16 cellular contexts compared by ENCODE assay signal in the genomic region with DNA sequence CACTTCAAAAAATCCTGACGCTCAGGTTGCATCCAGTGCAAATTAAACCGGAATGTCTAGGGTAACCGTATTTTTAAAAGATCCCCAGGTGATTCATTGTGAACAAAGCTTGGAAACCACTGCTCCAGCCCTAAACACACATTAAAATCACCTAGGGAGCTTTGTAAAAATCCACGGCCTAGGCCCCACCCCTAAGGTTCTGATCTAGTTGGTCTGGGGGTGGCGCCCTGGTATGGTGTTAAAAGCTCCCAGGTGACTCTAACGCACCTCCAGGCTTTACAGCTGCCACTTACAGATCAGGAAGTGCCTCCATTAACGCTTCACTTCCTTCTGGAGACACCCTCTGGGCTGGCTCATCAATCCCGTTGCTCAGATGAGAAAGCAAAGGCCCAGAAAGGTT.
DNase-seq lines count a peak whose midpoint lies in the region; ATAC-seq and TF ChIP-seq lines count a peak whose summit lies in the region.
"Had no signal": no experiment of that assay in that cellular context is flagged by ENCODE, and none has a peak within 500 bp of the region (broad histone marks: within the 10 kb centered on the region; RNA-seq: fewer than 3 reads in every experiment).

No MANE protein-coding gene starts in this region.

- DNase-seq in DMS153 (lab: John Stamatoyannopoulos, UW) (peak; percentile 91), NCI-H146 treated with DMSO at 0.1 percent for 48 hours (lab: John Stamatoyannopoulos, UW; ENCODE audit: unreplicated experiment) (peak; percentile 63), NCI-H69 (lab: John Stamatoyannopoulos, UW) (peak; percentile 97), foreskin keratinocyte (peak in 1 of 2 donors; percentile 49), putamen (ENCODE audit: low spot score) (no peak), CD14-positive monocyte (ENCODE audit: low spot score) (no peak), Karpas-422 (no peak), glomerular visceral epithelial cell (ENCODE audit: extremely low spot score) (no peak)
- DNase-seq: adrenal gland; central memory CD4-positive, alpha-beta T cell; mammary epithelial cell; NCI-H1092; stimulated activated CD4-positive, alpha-beta T cell treated with anti-CD3 and anti-CD28 coated beads, Interleukin-15, amount 100 ng/mL, for 24 hours; stomach had no signal

- H3K27ac ChIP-seq in foreskin keratinocyte, result no peak overlapping the region
- no peak overlapping the region for H3K27ac ChIP-seq in Karpas-422 (ENCODE audit: low read length)
- H3K27ac ChIP-seq: adrenal gland, stomach had no signal

- ATAC-seq in foreskin keratinocyte, result peak; percentile 19
- ATAC-seq: SK-N-SH treated with all-trans-retinoic acid at 6 μM for 48 hours had no signal

- peaks cover 0 to 10% (median 6%) of the 10 kb centered on the region in 7 donors for H3K9me3 Mint-ChIP-seq in CD14-positive monocyte

- no peaks in the 10 kb centered on the region for H3K36me3 ChIP-seq in Karpas-422 (ENCODE audit: insufficient read depth, low read length)
- H3K36me3 ChIP-seq: adrenal gland, stomach had no signal

- no peak overlapping the region for H2AFZ ChIP-seq in Karpas-422 (ENCODE audit: low read length)

- TF ChIP-seq CTCF in foreskin keratinocyte (conservative IDR thresholded peaks at IDR 0.05) (peak; percentile 20), CD14-positive monocyte (IDR thresholded peaks at IDR 0.05) (no peak)

- H3K4me2 ChIP-seq in Karpas-422 (ENCODE audit: low read depth, low read length, poor library complexity, severe bottlenecking), result no peak overlapping the region

- intact Hi-C loops in CD14-positive monocyte (cut with micrococcal nuclease), result no loop called here

- H3K27me3 Mint-ChIP-seq in CD14-positive monocyte (ENCODE audit: low read depth in 3 of 3), result peaks cover 7 to 14% (median 12%) of the 10 kb centered on the region in 3 donors
- H3K27me3 Mint-ChIP-seq: IgD-negative memory B cell had no signal

- H3K27ac Mint-ChIP-seq in CD14-positive monocyte, result no peak overlapping the region
- H3K27ac Mint-ChIP-seq: IgD-negative memory B cell had no signal

- H3K27me3 ChIP-seq in foreskin keratinocyte (peaks cover 13% of the 10 kb centered on the region), Karpas-422 (ENCODE audit: low read length) (no peaks in the 10 kb centered on the region)

- H4K20me1 ChIP-seq in Karpas-422 (ENCODE audit: insufficient read depth, low read depth, low read length), result no peaks in the 10 kb centered on the region

- H3K4me3 ChIP-seq in Karpas-422 (ENCODE audit: low read length), result no peak overlapping the region
- H3K4me3 ChIP-seq: adrenal gland, stomach had no signal

- H3K9ac ChIP-seq in Karpas-422 (ENCODE audit: low read length), result no peak overlapping the region

- no peaks in the 10 kb centered on the region for H3K79me2 ChIP-seq in Karpas-422 (ENCODE audit: low read length)

- no peaks in the 10 kb centered on the region for H3K9me2 ChIP-seq in Karpas-422 (replicated peaks; ENCODE audit: insufficient read depth, low read length)

- no peaks in the 10 kb centered on the region for H3K4me1 Mint-ChIP-seq in CD14-positive monocyte

- no peak overlapping the region for H3K4me3 Mint-ChIP-seq in CD14-positive monocyte
- H3K4me3 Mint-ChIP-seq: IgD-negative memory B cell had no signal

- H3K4me1 ChIP-seq in foreskin keratinocyte (no peaks in the 10 kb centered on the region), Karpas-422 (ENCODE audit: low read length) (no peaks in the 10 kb centered on the region)
- H3K4me1 ChIP-seq: adrenal gland had no signal

- no peaks in the 10 kb centered on the region for H3K9me3 ChIP-seq in Karpas-422 (ENCODE audit: low read length)
- H3K9me3 ChIP-seq: adrenal gland, stomach had no signal

- no peaks in the 10 kb centered on the region for H3K36me3 Mint-ChIP-seq in CD14-positive monocyte

Comparison
In these comparisons a context has a peak if more than half of its experiments do, and no peak if none do; other contexts are left out.
1. DNase-seq: peak in DMS153 (single experiment), NCI-H146 treated with DMSO at 0.1 percent for 48 hours (single experiment) and NCI-H69 (single experiment); none in putamen (single experiment), CD14-positive monocyte (single experiment), Karpas-422 (single experiment) and glomerular visceral epithelial cell (single experiment).